Comparison of ENCODE assay signal across 8 cellular contexts in the genomic region with DNA sequence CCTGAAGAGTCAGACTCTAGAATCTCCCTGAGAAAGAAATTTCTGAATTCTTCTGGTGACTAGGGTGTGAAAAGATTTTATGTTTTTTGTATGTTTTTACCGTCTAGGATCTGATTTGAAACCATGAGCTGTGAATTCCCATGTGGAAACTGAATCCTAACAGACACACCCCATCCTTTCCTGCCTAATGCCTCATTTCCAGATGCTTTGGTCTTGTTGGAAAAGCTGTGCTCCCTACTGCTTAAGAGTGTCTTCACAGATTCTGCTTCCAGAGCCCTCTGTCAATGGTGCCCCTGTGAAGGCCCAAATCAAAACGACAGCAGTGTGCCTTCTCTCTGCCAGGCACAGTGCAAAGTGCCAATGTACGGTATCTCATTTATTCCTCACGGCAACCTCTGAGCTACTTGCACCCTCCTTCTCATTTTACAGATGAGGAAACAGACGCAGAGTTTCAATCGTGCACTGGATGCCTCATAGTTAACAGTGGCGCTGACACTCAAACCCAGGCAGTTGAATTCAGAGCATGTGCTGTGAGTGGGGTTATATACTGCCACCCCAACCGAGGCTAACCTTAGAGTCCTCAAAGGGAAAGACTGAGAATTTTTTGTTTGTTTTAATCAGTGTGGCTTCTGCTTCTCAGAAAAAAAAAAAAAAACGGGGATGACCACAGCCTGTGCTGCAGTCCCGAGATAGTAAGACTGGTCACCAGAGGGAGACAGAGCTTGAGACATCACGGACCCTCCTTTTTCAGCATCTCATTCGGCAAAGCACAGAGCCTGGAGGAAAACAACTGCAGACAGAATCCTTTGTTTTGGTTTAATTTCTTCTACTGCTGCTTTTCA.
DNase-seq lines count a peak whose midpoint lies in the region; ATAC-seq and TF ChIP-seq lines count a peak whose summit lies in the region.

No MANE protein-coding gene starts in this region.

- peak; percentile 73 for TF ChIP-seq CTCF in LNCAP (IDR thresholded peaks at IDR 0.05)
- TF ChIP-seq CTCF in adrenal gland (IDR thresholded peaks at IDR 0.05) = peak in 4 of 6 experiments; percentile 25 to 49 (median 36)

- no peaks in the 10 kb centered on the region for H3K9me3 ChIP-seq in adrenal gland (replicated peaks in 1 of 3)

- no peaks in the 10 kb centered on the region for H3K36me3 ChIP-seq in adrenal gland (replicated peaks in 1 of 2)

- TF ChIP-seq POLR2A in adrenal gland (IDR thresholded peaks at IDR 0.05) = no peak

- no peak overlapping the region for H3K4me3 ChIP-seq in adrenal gland

- peak; percentile 2 for DNase-seq in activated CD4-positive, alpha-beta T cell treated with anti-CD3 and anti-CD28 coated beads for 48 hours
- no peak for DNase-seq in activated CD4-positive, alpha-beta T cell treated with anti-CD3 and anti-CD28 coated beads for 1 hour
- DNase-seq in adrenal gland (peak in 4 of 7 donors; percentile 18 to 34 (median 30)), iPS DF 4.7 (ENCODE audit: extremely low read depth, low spot score) (peak; percentile 62), substantia nigra (lab: John Stamatoyannopoulos, UW) (peak in 26 of 49 donors; percentile 2 to 57 (median 20))

- ATAC-seq in HG03460 (IDR thresholded peaks at IDR 0.05; ENCODE audit: unreplicated experiment) (no peak), HG03108 (IDR thresholded peaks at IDR 0.05; ENCODE audit: unreplicated experiment) (no peak)

- no peaks in the 10 kb centered on the region for H3K27me3 ChIP-seq in adrenal gland

- intact Hi-C loops in adrenal gland (cut with DNase I) = no loop called here

- no peaks in the 10 kb centered on the region for H3K4me1 ChIP-seq in adrenal gland (replicated peaks in 1 of 2)

- WGBS in adrenal gland, 4 donors = 41 to 50% (median 49%) methylated on average over 12 of the region's 12 CpGs

- H3K27ac ChIP-seq in adrenal gland (no peak overlapping the region), substantia nigra (ENCODE audit: low read depth, low read length, poor library complexity, severe bottlenecking) (no peak overlapping the region)
